In the genomic region with DNA sequence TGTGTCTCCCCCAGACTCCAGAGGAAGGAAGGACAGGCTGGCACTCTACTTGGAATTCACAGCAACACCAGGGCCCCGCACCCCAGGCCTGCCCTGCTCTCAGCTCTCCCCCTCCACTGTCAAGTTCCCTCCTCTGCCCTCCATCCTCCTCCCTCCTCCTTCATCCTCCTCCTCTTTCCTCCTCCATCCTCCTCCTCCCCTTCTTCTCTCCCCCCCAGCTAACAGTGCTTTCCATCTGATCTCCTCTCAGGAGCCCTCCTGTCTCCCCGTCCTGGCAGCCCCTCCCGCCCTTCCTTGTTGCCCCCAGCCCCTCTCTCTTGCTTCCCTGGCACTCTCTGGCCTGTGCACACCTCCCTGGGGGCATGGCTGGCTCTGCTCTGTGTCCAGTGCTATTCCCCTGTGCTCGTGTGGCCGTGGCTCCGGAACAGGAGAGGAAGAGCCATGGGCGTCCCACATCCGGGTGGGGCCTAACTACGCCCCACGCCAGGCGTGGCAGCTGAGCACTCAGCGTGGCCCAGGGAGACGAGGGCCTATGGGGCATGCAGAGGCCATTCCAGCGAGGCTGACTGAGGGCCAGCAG, we compare ENCODE assay signal across 19 cellular contexts.
"Had no signal": no experiment of that assay in that cellular context is flagged by ENCODE, and none has a peak within 500 bp of the region (broad histone marks: within the 10 kb centered on the region; RNA-seq: fewer than 3 reads in every experiment).

No MANE protein-coding gene starts in this region.

- FAIRE-seq: astrocyte had no signal

- H3K27me3 Mint-ChIP-seq: natural killer cell treated with Interleukin-12 subunit alpha and Interleukin-12 subunit beta and Interleukin-15 and Interleukin-18, amount 100 ng/mL, for 72 hours; stimulated activated naive CD8-positive, alpha-beta T cell treated with anti-CD3 and anti-CD28 coated beads, Interleukin-15, Interleukin-2, amounts not matched to agents 100 ng/mL and 50 ng/mL, for 24 hours; type B pancreatic cell had no signal

- H3K4me3 ChIP-seq: adrenal gland, breast epithelium, gastrocnemius medialis had no signal

- H3K36me3 Mint-ChIP-seq: natural killer cell treated with Interleukin-12 subunit alpha and Interleukin-12 subunit beta and Interleukin-15 and Interleukin-18, amount 100 ng/mL, for 72 hours; type B pancreatic cell had no signal

- ATAC-seq: activated T-cell treated with anti-CD3 and anti-CD28 coated beads, Interleukin-2, amount 50 U/mL, for 72 hours; gastrocnemius medialis; natural killer cell treated with Interleukin-12 subunit alpha and Interleukin-12 subunit beta and Interleukin-15 and Interleukin-18, amount 100 ng/mL, for 72 hours had no signal

- H3K9me3 ChIP-seq: adrenal gland, breast epithelium, gastrocnemius medialis had no signal

- H3K36me3 ChIP-seq: adrenal gland, breast epithelium, gastrocnemius medialis had no signal

- H3K9me3 Mint-ChIP-seq: activated T-cell treated with anti-CD3 and anti-CD28 coated beads, Interleukin-2, amount 50 U/mL, for 72 hours; natural killer cell treated with Interleukin-12 subunit alpha and Interleukin-12 subunit beta and Interleukin-15 and Interleukin-18, amount 100 ng/mL, for 72 hours; stimulated activated naive CD8-positive, alpha-beta T cell treated with anti-CD3 and anti-CD28 coated beads, Interleukin-15, Interleukin-2, amounts not matched to agents 100 ng/mL and 50 ng/mL, for 24 hours; type B pancreatic cell had no signal

- H3K4me3 Mint-ChIP-seq: activated T-cell treated with anti-CD3 and anti-CD28 coated beads, Interleukin-2, amount 50 U/mL, for 72 hours; natural killer cell treated with Interleukin-12 subunit alpha and Interleukin-12 subunit beta and Interleukin-15 and Interleukin-18, amount 100 ng/mL, for 72 hours; stimulated activated naive CD8-positive, alpha-beta T cell treated with anti-CD3 and anti-CD28 coated beads, Interleukin-15, Interleukin-2, amounts not matched to agents 100 ng/mL and 50 ng/mL, for 24 hours; type B pancreatic cell had no signal

- H3K27me3 ChIP-seq: adrenal gland, gastrocnemius medialis had no signal

- H3K27ac Mint-ChIP-seq: activated T-cell treated with anti-CD3 and anti-CD28 coated beads, Interleukin-2, amount 50 U/mL, for 72 hours; natural killer cell treated with Interleukin-12 subunit alpha and Interleukin-12 subunit beta and Interleukin-15 and Interleukin-18, amount 100 ng/mL, for 72 hours; stimulated activated naive CD8-positive, alpha-beta T cell treated with anti-CD3 and anti-CD28 coated beads, Interleukin-15, Interleukin-2, amounts not matched to agents 100 ng/mL and 50 ng/mL, for 24 hours; type B pancreatic cell had no signal

- DNase-seq: activated CD4-positive, alpha-beta T cell treated with anti-CD3 and anti-CD28 coated beads, Interleukin-2, amount 50 U/mL, for 1 hour; activated effector memory CD4-positive, alpha-beta T cell treated with anti-CD3 and anti-CD28 coated beads, Interleukin-2, amount 50 U/mL, for 16 hours; activated naive CD4-positive, alpha-beta T cell treated with anti-CD3 and anti-CD28 coated beads, Interleukin-2, amount 50 U/mL, for 16 hours; activated T-cell treated with anti-CD3 and anti-CD28 coated beads, Interleukin-2, amount 50 U/mL, for 72 hours; cerebellar nuclear complex; effector CD8-positive, alpha-beta T cell; head of caudate nucleus; mesendoderm; nucleus accumbens; retina; stimulated activated CD4-positive, alpha-beta T cell treated with anti-CD3 and anti-CD28 coated beads, Interleukin-15, amount 100 ng/mL, for 24 hours; stimulated activated CD4-positive, alpha-beta T cell treated with anti-CD3 and anti-CD28 coated beads, Interleukin-2, amount 100 ng/mL, for 48 hours had no signal

- H3K27ac ChIP-seq: adrenal gland, breast epithelium, gastrocnemius medialis had no signal
